In genomic region chr13:113672002-113672651, GRCh38 we compare ENCODE assay signal across 20 cellular contexts. TPM values are rescaled to one million over a fixed set of nuclear protein-coding genes. Genes with fewer than 3 reads are reported as not detected.
DNase-seq lines count a peak whose midpoint lies in the region; ATAC-seq and TF ChIP-seq lines count a peak whose summit lies in the region.
"Had no signal": no experiment of that assay in that cellular context is flagged by ENCODE, and none has a peak within 500 bp of the region (broad histone marks: within the 10 kb centered on the region; RNA-seq: fewer than 3 reads in every experiment).

No MANE protein-coding gene starts in this region.

- H3K4me1 ChIP-seq in right cardiac atrium (ENCODE audit: control insufficient read depth, insufficient read depth, low read length) = no peaks in the 10 kb centered on the region
- no peaks in the 10 kb centered on the region for H3K4me1 ChIP-seq in trophoblast cell (ENCODE audit: control insufficient read depth in 1 of 2, insufficient read depth in 2 of 2, low read length in 2 of 2)
- no peaks in the 10 kb centered on the region for H3K4me1 ChIP-seq in effector memory CD4-positive, alpha-beta T cell (ENCODE audit: control insufficient read depth, insufficient read depth, low read length, poor library complexity, severe bottlenecking)
- no peaks in the 10 kb centered on the region for H3K4me1 ChIP-seq in foreskin keratinocyte
- H3K4me1 ChIP-seq: breast epithelium, gastroesophageal sphincter had no signal

- H3K4me3 ChIP-seq in right cardiac atrium (ENCODE audit: low read length) = no peak overlapping the region
- H3K4me3 ChIP-seq in trophoblast cell (ENCODE audit: low read depth, low read length) = peak overlapping the region; percentile 51
- no peak overlapping the region for H3K4me3 ChIP-seq in effector memory CD4-positive, alpha-beta T cell (ENCODE audit: insufficient read depth, low read depth, low read length, poor library complexity, severe bottlenecking)
- H3K4me3 ChIP-seq: breast epithelium, gastroesophageal sphincter, PC-9 had no signal

- no peak overlapping the region for H4K12ac ChIP-seq in trophoblast cell (ENCODE audit: low read depth, low read length)

- peak overlapping the region; percentile 5 for H3K27ac Mint-ChIP-seq in activated CD4-positive, alpha-beta T cell treated with anti-CD3 and anti-CD28 coated beads for 36 hours
- peak overlapping the region; percentile 5 for H3K27ac Mint-ChIP-seq in activated CD8-positive, alpha-beta T cell treated with anti-CD3 and anti-CD28 coated beads for 36 hours

- TF ChIP-seq CTCF in activated CD8-positive, alpha-beta T cell treated with anti-CD3 and anti-CD28 coated beads for 36 hours (IDR thresholded peaks at IDR 0.05) = no peak
- TF ChIP-seq CTCF in foreskin keratinocyte (conservative IDR thresholded peaks at IDR 0.05) = no peak

- 84% methylated on average over 18 of the region's 18 CpGs for WGBS in right cardiac atrium
- WGBS in trophoblast cell (ENCODE audit: extremely low coverage, insufficient coverage, insufficient read length) = 100% methylated on average over 3 of the region's 18 CpGs

- H3K9me3 ChIP-seq in right cardiac atrium (ENCODE audit: control insufficient read depth, low read length) (no peaks in the 10 kb centered on the region), trophoblast cell (ENCODE audit: insufficient read depth, low read depth, low read length) (peaks cover 4% of the 10 kb centered on the region)
- no peaks in the 10 kb centered on the region for H3K9me3 ChIP-seq in effector memory CD4-positive, alpha-beta T cell (ENCODE audit: control insufficient read depth, low read length)
- H3K9me3 ChIP-seq: breast epithelium, gastroesophageal sphincter had no signal

- H3K4ac ChIP-seq in trophoblast cell (ENCODE audit: low read depth, low read length) = no peak overlapping the region

- no peaks in the 10 kb centered on the region for H3K36me3 ChIP-seq in trophoblast cell (ENCODE audit: control insufficient read depth in 1 of 2, insufficient read depth in 2 of 2, low read length in 2 of 2)
- no peaks in the 10 kb centered on the region for H3K36me3 ChIP-seq in effector memory CD4-positive, alpha-beta T cell (ENCODE audit: control insufficient read depth, insufficient read depth, low read length)
- H3K36me3 ChIP-seq: breast epithelium, gastroesophageal sphincter had no signal

- H3K14ac ChIP-seq in trophoblast cell (ENCODE audit: low read length) = no peak overlapping the region

- H3K79me2 ChIP-seq in trophoblast cell (ENCODE audit: control insufficient read depth, insufficient read depth, low read length, poor library complexity) = no peaks in the 10 kb centered on the region

- H3K27ac ChIP-seq in right cardiac atrium (ENCODE audit: low read length) = no peak overlapping the region
- H3K27ac ChIP-seq in trophoblast cell (ENCODE audit: low read depth, low read length) = no peak overlapping the region
- H3K27ac ChIP-seq in effector memory CD4-positive, alpha-beta T cell (ENCODE audit: insufficient read depth, low read length, poor library complexity, severe bottlenecking) = no peak overlapping the region
- H3K27ac ChIP-seq in foreskin keratinocyte = no peak overlapping the region
- H3K27ac ChIP-seq: breast epithelium, gastroesophageal sphincter, PC-9 had no signal

- H3K27me3 ChIP-seq in right cardiac atrium (ENCODE audit: control insufficient read depth, insufficient read depth) (no peaks in the 10 kb centered on the region), trophoblast cell (ENCODE audit: insufficient read depth, low read length) (no peaks in the 10 kb centered on the region), foreskin keratinocyte (no peaks in the 10 kb centered on the region)
- no peaks in the 10 kb centered on the region for H3K27me3 ChIP-seq in effector memory CD4-positive, alpha-beta T cell (replicated peaks; ENCODE audit: control insufficient read depth, insufficient read depth, low read length, poor library complexity, severe bottlenecking)
- H3K27me3 ChIP-seq: breast epithelium, gastroesophageal sphincter had no signal

- H3K9ac ChIP-seq in trophoblast cell (ENCODE audit: low read length) = no peak overlapping the region

- H3K36me3 Mint-ChIP-seq in activated CD4-positive, alpha-beta T cell treated with anti-CD3 and anti-CD28 coated beads for 36 hours (ENCODE audit: low read depth) = no peaks in the 10 kb centered on the region
- H3K36me3 Mint-ChIP-seq in activated CD8-positive, alpha-beta T cell treated with anti-CD3 and anti-CD28 coated beads for 36 hours (ENCODE audit: low read depth) = no peaks in the 10 kb centered on the region
- H3K36me3 Mint-ChIP-seq: CD4-positive, alpha-beta memory T cell had no signal

- H3K79me1 ChIP-seq in trophoblast cell (ENCODE audit: low read length) = no peaks in the 10 kb centered on the region

- no peak overlapping the region for H2AFZ ChIP-seq in trophoblast cell (ENCODE audit: insufficient read depth, low read length, poor library complexity)
- H2AFZ ChIP-seq: PC-9 had no signal

- no peak overlapping the region for H2BK120ac ChIP-seq in trophoblast cell (ENCODE audit: insufficient read depth, low read length, poor library complexity)

- H2BK12ac ChIP-seq in trophoblast cell (ENCODE audit: low read length) = no peak overlapping the region

- no peak overlapping the region for H2AK5ac ChIP-seq in trophoblast cell (ENCODE audit: low read length)

- POLR2A ChIA-PET in activated CD4-positive, alpha-beta T cell treated with anti-CD3 and anti-CD28 coated beads for 36 hours (lab: Charles Lee) = no interaction called here
- POLR2A ChIA-PET in activated CD8-positive, alpha-beta T cell treated with anti-CD3 and anti-CD28 coated beads for 36 hours (lab: Charles Lee) = no interaction called here

- peaks cover 3% of the 10 kb centered on the region for H3K9me3 Mint-ChIP-seq in activated CD4-positive, alpha-beta T cell treated with anti-CD3 and anti-CD28 coated beads for 36 hours (ENCODE audit: low read depth)
- H3K9me3 Mint-ChIP-seq in activated CD8-positive, alpha-beta T cell treated with anti-CD3 and anti-CD28 coated beads for 36 hours = peaks cover 3% of the 10 kb centered on the region
- H3K9me3 Mint-ChIP-seq: CD4-positive, alpha-beta memory T cell had no signal

- no peak overlapping the region for H3K18ac ChIP-seq in trophoblast cell (ENCODE audit: low read length)

- H3K4me1 Mint-ChIP-seq in activated CD4-positive, alpha-beta T cell treated with anti-CD3 and anti-CD28 coated beads for 36 hours = peaks cover 3% of the 10 kb centered on the region
- peaks cover 3% of the 10 kb centered on the region for H3K4me1 Mint-ChIP-seq in activated CD8-positive, alpha-beta T cell treated with anti-CD3 and anti-CD28 coated beads for 36 hours (ENCODE audit: low read depth)

- no peak overlapping the region for H2BK5ac ChIP-seq in trophoblast cell (ENCODE audit: low read depth, low read length, poor library complexity)

- no peaks in the 10 kb centered on the region for H3K27me3 Mint-ChIP-seq in activated CD4-positive, alpha-beta T cell treated with anti-CD3 and anti-CD28 coated beads for 36 hours
- H3K27me3 Mint-ChIP-seq in activated CD8-positive, alpha-beta T cell treated with anti-CD3 and anti-CD28 coated beads for 36 hours = no peaks in the 10 kb centered on the region

- peak overlapping the region; percentile 2 for H3K4me3 Mint-ChIP-seq in activated CD4-positive, alpha-beta T cell treated with anti-CD3 and anti-CD28 coated beads for 36 hours
- H3K4me3 Mint-ChIP-seq in activated CD8-positive, alpha-beta T cell treated with anti-CD3 and anti-CD28 coated beads for 36 hours = peak overlapping the region; percentile 6

- H3K23ac ChIP-seq in trophoblast cell (ENCODE audit: low read length) = peak overlapping the region; percentile 98

- no peak overlapping the region for H3K4me2 ChIP-seq in trophoblast cell (ENCODE audit: low read length)
- H3K4me2 ChIP-seq: PC-9 had no signal

- peak; percentile 4 for DNase-seq in activated CD4-positive, alpha-beta T cell treated with anti-CD3 and anti-CD28 coated beads for 36 hours
- no peak for DNase-seq in activated CD4-positive, alpha-beta T cell treated with anti-CD3 and anti-CD28 coated beads, Interleukin-2, amount 50 U/mL, for 1 hour
- DNase-seq in activated CD8-positive, alpha-beta T cell treated with anti-CD3 and anti-CD28 coated beads for 36 hours = no peak
- peak in 2 of 3 donors; percentile 32 for DNase-seq in right cardiac atrium
- no peak for DNase-seq in trophoblast cell
- DNase-seq in effector memory CD4-positive, alpha-beta T cell = no peak
- no peak for DNase-seq in foreskin keratinocyte
- DNase-seq: activated CD4-positive, CD25-positive, alpha-beta regulatory T cell; CD4-positive, alpha-beta memory T cell; NCI-H2029 treated with DMSO at 0.1 percent for 48 hours; NCI-H526; PC-9; stimulated activated CD4-positive, alpha-beta T cell treated with anti-CD3 and anti-CD28 coated beads, Interleukin-2, amount 100 ng/mL, for 24 hours had no signal

- intact Hi-C loops in activated CD4-positive, alpha-beta T cell treated with anti-CD3 and anti-CD28 coated beads for 36 hours (cut with DNase I, micrococcal nuclease) = no loop called here
- intact Hi-C loops in activated CD8-positive, alpha-beta T cell treated with anti-CD3 and anti-CD28 coated beads for 36 hours (cut with micrococcal nuclease) = no loop called here
- intact Hi-C loops in right cardiac atrium (cut with DNase I) = no loop called here

- CTCF ChIA-PET in activated CD4-positive, alpha-beta T cell treated with anti-CD3 and anti-CD28 coated beads for 36 hours (lab: Charles Lee) = no interaction called here
- CTCF ChIA-PET in activated CD8-positive, alpha-beta T cell treated with anti-CD3 and anti-CD28 coated beads for 36 hours (lab: Charles Lee) = no interaction called here

- no peak for ATAC-seq in activated CD4-positive, alpha-beta T cell treated with anti-CD3 and anti-CD28 coated beads for 36 hours
- ATAC-seq in activated CD8-positive, alpha-beta T cell treated with anti-CD3 and anti-CD28 coated beads for 36 hours = no peak
- ATAC-seq in right cardiac atrium (peak; percentile 33 to 61), HG02852 (IDR thresholded peaks at IDR 0.05; ENCODE audit: unreplicated experiment) (no peak), foreskin keratinocyte (no peak)
- ATAC-seq: gastroesophageal sphincter had no signal

- H4K91ac ChIP-seq in trophoblast cell (ENCODE audit: low read depth, low read length) = no peak overlapping the region

- no peak overlapping the region for H4K8ac ChIP-seq in trophoblast cell (ENCODE audit: low read depth, low read length)

RNA-seq across cellular contexts. Expression of gene GRK1, which starts 5.1 kb away (rescaled TPM):
- total RNA-seq in activated CD4-positive, alpha-beta T cell treated with anti-CD3 and anti-CD28 coated beads for 36 hours = under 1 TPM; 0.16 to 0.21 TPM
- total RNA-seq in activated CD8-positive, alpha-beta T cell treated with anti-CD3 and anti-CD28 coated beads for 36 hours = under 1 TPM; 0.07 to 0.09 TPM
- under 1 TPM in 2 of 4 donors, not detected in 2; 0.24 to 0.66 TPM for total RNA-seq in right cardiac atrium
- 0.43 TPM for polyA plus RNA-seq in right cardiac atrium
- 0.01 and 0.03 TPM in 2 replicates for polyA plus RNA-seq in trophoblast cell (2013)
- not detected in 2 replicates for total RNA-seq in foreskin keratinocyte
- not detected in 2 replicates for polyA plus RNA-seq in foreskin keratinocyte
- total RNA-seq: A172; breast epithelium; CD4-positive, alpha-beta memory T cell; Daoy; mucosa of gallbladder; PC-9; ureter had no signal
- polyA plus RNA-seq: CD4-positive, alpha-beta memory T cell had no signal

RNA-seq across cellular contexts. Expression of gene ATP4B, which starts 14.1 kb away (rescaled TPM):
- total RNA-seq in activated CD4-positive, alpha-beta T cell treated with anti-CD3 and anti-CD28 coated beads for 36 hours = not detected
- total RNA-seq in activated CD8-positive, alpha-beta T cell treated with anti-CD3 and anti-CD28 coated beads for 36 hours = not detected
- total RNA-seq in right cardiac atrium (not detected), foreskin keratinocyte (not detected in 2 replicates)
- polyA plus RNA-seq in right cardiac atrium (not detected), foreskin keratinocyte (not detected in 2 replicates)
- polyA plus RNA-seq in trophoblast cell (2013) = not detected in 2 replicates
- total RNA-seq: A172; breast epithelium; CD4-positive, alpha-beta memory T cell; Daoy; gastroesophageal sphincter; mucosa of gallbladder; PC-9; ureter had no signal

Comparison
In these comparisons a context has a peak if more than half of its experiments do, and no peak if none do; other contexts are left out.
1. DNase-seq: peak in activated CD4-positive, alpha-beta T cell treated with anti-CD3 and anti-CD28 coated beads for 36 hours (single experiment) and right cardiac atrium (2 of 3); none in activated CD4-positive, alpha-beta T cell treated with anti-CD3 and anti-CD28 coated beads, Interleukin-2, amount 50 U/mL, for 1 hour (single experiment), activated CD8-positive, alpha-beta T cell treated with anti-CD3 and anti-CD28 coated beads for 36 hours (single experiment), trophoblast cell (0 of 2), effector memory CD4-positive, alpha-beta T cell (0 of 3) and foreskin keratinocyte (0 of 2).
2. ATAC-seq: peak in right cardiac atrium (2 of 2); none in activated CD4-positive, alpha-beta T cell treated with anti-CD3 and anti-CD28 coated beads for 36 hours (single experiment), activated CD8-positive, alpha-beta T cell treated with anti-CD3 and anti-CD28 coated beads for 36 hours (single experiment), HG02852 (single experiment) and foreskin keratinocyte (single experiment).